Comparison of ENCODE assay signal across 16 cellular contexts in the genomic region with DNA sequence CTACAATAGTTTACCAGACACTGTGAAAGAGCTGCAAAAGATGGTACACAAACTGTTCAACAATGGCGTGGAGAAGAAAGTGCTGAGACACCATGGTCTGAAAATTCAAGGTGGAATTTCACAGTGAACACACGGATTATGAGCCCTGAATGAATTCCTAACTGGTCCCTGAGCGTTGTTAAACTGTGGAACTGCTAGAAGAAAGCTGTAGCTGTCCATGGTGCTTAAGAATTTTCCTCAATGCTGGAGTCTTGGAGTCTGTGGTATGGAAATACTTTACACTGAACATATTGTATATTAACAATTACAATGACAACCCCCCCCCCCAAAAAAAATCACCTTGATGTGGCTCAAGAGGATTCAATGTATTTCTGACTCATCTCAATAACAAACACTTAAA.
DNase-seq lines count a peak whose midpoint lies in the region; ATAC-seq, FAIRE-seq and TF ChIP-seq lines count a peak whose summit lies in the region.
"Had no signal": no experiment of that assay in that cellular context is flagged by ENCODE, and none has a peak within 500 bp of the region (broad histone marks: within the 10 kb centered on the region; RNA-seq: fewer than 3 reads in every experiment).

No MANE protein-coding gene starts in this region.

- no peak overlapping the region for H3K27ac ChIP-seq in PC-3 (ENCODE audit: low read length)
- H3K27ac ChIP-seq in H1 (ENCODE audit: low read depth, low read length), result no peak overlapping the region
- H3K27ac ChIP-seq: esophagus muscularis mucosa, Peyer's patch had no signal

- H2BK15ac ChIP-seq in H1 (ENCODE audit: low read length), result no peak overlapping the region

- H3K79me2 ChIP-seq in PC-3 (ENCODE audit: low read length), result no peaks in the 10 kb centered on the region
- H3K79me2 ChIP-seq in H1 (ENCODE audit: control insufficient read depth in 1 of 2, insufficient read depth in 2 of 2, low read length in 2 of 2), result no peaks in the 10 kb centered on the region

- TF ChIP-seq EP300 in H1 (IDR thresholded peaks at IDR 0.05; ENCODE audit: borderline replicate concordance in 1 of 2, low read depth in 2 of 2, low read length in 2 of 2), result no peak

- H2AFZ ChIP-seq in PC-3 (ENCODE audit: low read length), result no peak overlapping the region
- no peak overlapping the region for H2AFZ ChIP-seq in H1 (ENCODE audit: low read length)

- no peak overlapping the region for H2BK120ac ChIP-seq in H1 (replicated peaks; ENCODE audit: low read depth, low read length)

- intact Hi-C loops in PC-3 (cut with micrococcal nuclease), result no loop called here

- no peaks in the 10 kb centered on the region for H3K9me3 ChIP-seq in PC-3 (ENCODE audit: low read length)
- no peaks in the 10 kb centered on the region for H3K9me3 ChIP-seq in H1 (ENCODE audit: insufficient read depth in 2 of 2, low read depth in 1 of 2, low read length in 1 of 2)
- H3K9me3 ChIP-seq: esophagus muscularis mucosa, Peyer's patch had no signal

- H3K9me2 ChIP-seq in PC-3 (replicated peaks; ENCODE audit: low read length), result no peaks in the 10 kb centered on the region

- no peak overlapping the region for H3K4me2 ChIP-seq in PC-3 (ENCODE audit: low read length)
- H3K4me2 ChIP-seq in H1 (ENCODE audit: insufficient read depth in 1 of 2, low read depth in 2 of 2, low read length in 2 of 2), result no peak overlapping the region

- CTCF ChIA-PET in PC-3 (lab: Charles Lee) (no interaction called here), H1 (lab: Charles Lee; ENCODE audit: partially characterized antibody) (interaction anchor here (0.7 to 1.1 kb wide), 3 partner anchors 11 to 123 kb away, joined by 3 read pairs; no protein-coding TSS in a partner anchor)

- H3K36me3 ChIP-seq in PC-3 (ENCODE audit: low read depth, low read length) (no peaks in the 10 kb centered on the region), H1 (ENCODE audit: control insufficient read depth in 2 of 4, insufficient read depth in 4 of 4, low read length in 3 of 4) (no peaks in the 10 kb centered on the region)
- H3K36me3 ChIP-seq: esophagus muscularis mucosa, Peyer's patch had no signal

- no peak overlapping the region for H4K8ac ChIP-seq in H1 (ENCODE audit: extremely low read depth, insufficient read depth, low read length)

- H3K18ac ChIP-seq in H1 (ENCODE audit: extremely low read depth, low read length), result no peak overlapping the region

- H3K14ac ChIP-seq in H1 (ENCODE audit: insufficient read length), result no peak overlapping the region

- H3K9ac ChIP-seq in PC-3 (ENCODE audit: low read length) (no peak overlapping the region), H1 (replicated peaks in 1 of 4; ENCODE audit: extremely low read depth in 1 of 4, low read depth in 3 of 4, low read length in 3 of 4) (no peak overlapping the region)

- no peaks in the 10 kb centered on the region for H4K20me1 ChIP-seq in PC-3 (ENCODE audit: low read length)
- H4K20me1 ChIP-seq in H1 (replicated peaks in 1 of 2; ENCODE audit: control insufficient read depth in 1 of 2, insufficient read depth in 2 of 2, low read length in 2 of 2), result peaks cover 0 to 2% of the 10 kb centered on the region in 2 experiments

- H4K91ac ChIP-seq in H1 (replicated peaks; ENCODE audit: insufficient read length, low read length), result no peak overlapping the region

- ATAC-seq in PC-3, result no peak
- ATAC-seq: stimulated activated memory B cell treated with anti-CD40 and anti-IgM and Interleukin-4, amounts not matched to agents 10 μg/mL and 1 μg/mL and 100 μg/mL, for 72 hours had no signal

- peak; percentile 92 for FAIRE-seq in H1 (lab: Jason Lieb, UNC)

- H3K4ac ChIP-seq in H1 (replicated peaks; ENCODE audit: insufficient read length, low read depth, low read length), result no peak overlapping the region

- no peaks in the 10 kb centered on the region for H3F3A ChIP-seq in PC-3 (ENCODE audit: low read length, unreplicated experiment)

- H3K56ac ChIP-seq in H1 (replicated peaks; ENCODE audit: insufficient read length, low read depth, low read length), result no peak overlapping the region

- no peak overlapping the region for H2AK5ac ChIP-seq in H1 (ENCODE audit: low read depth, low read length)

- DNase-seq in GM04504 (ENCODE audit: low read depth) (peak; percentile 1), PC-3 (peak; percentile 42), H1 (ENCODE audit: low read depth in 1 of 2, low spot score in 2 of 2) (no peak), myocyte (ENCODE audit: low read depth) (peak; percentile 75), cerebellar cortex (ENCODE audit: low spot score) (no peak), NCI-H1092 treated with DMSO at 0.1 percent for 48 hours (lab: John Stamatoyannopoulos, UW) (no peak), NCI-H146 (lab: John Stamatoyannopoulos, UW) (no peak), DMS79 (lab: John Stamatoyannopoulos, UW) (no peak)
- DNase-seq: activated CD4-positive, alpha-beta T cell treated with anti-CD3 and anti-CD28 coated beads, Interleukin-2, amount 10 ng/mL, durations not matched to agents 24 days and 14 days; activated naive CD8-positive, alpha-beta T cell treated with anti-CD3 and anti-CD28 coated beads, Interleukin-2, amount 10 ng/mL, durations not matched to agents 7 days and 5 days; CD4-positive, alpha-beta memory T cell; HCEC 1CT; NCI-H1930; Peyer's patch had no signal

- no peak for TF ChIP-seq CTCF in PC-3 (conservative IDR thresholded peaks at IDR 0.05; ENCODE audit: low read depth, low read length)
- TF ChIP-seq CTCF in H1 (IDR thresholded peaks at IDR 0.05; ENCODE audit: control extremely low read depth in 1 of 3, insufficient read depth in 1 of 3, low read depth in 1 of 3, low read length in 3 of 3), result no peak

- no peak overlapping the region for H2BK20ac ChIP-seq in H1 (ENCODE audit: low read length)

- H2BK5ac ChIP-seq in H1 (ENCODE audit: low read depth, low read length), result no peak overlapping the region

- no peaks in the 10 kb centered on the region; the same call in 1 of the 2 replicates for H3K27me3 ChIP-seq in PC-3 (ENCODE audit: low read length)
- H3K27me3 ChIP-seq in H1 (replicated peaks in 1 of 4; ENCODE audit: control insufficient read depth in 3 of 4, extremely low read depth in 1 of 4, insufficient read depth in 3 of 4, low read length in 3 of 4), result no peaks in the 10 kb centered on the region
- H3K27me3 ChIP-seq: esophagus muscularis mucosa, Peyer's patch had no signal

- H3K4me1 ChIP-seq in PC-3 (ENCODE audit: insufficient read depth, low read length) (no peaks in the 10 kb centered on the region), H1 (replicated peaks in 1 of 4; ENCODE audit: control insufficient read depth in 3 of 4, insufficient read depth in 4 of 4, low read length in 3 of 4) (no peaks in the 10 kb centered on the region)
- H3K4me1 ChIP-seq: esophagus muscularis mucosa, Peyer's patch had no signal

- H2BK12ac ChIP-seq in H1 (ENCODE audit: low read depth, low read length), result no peak overlapping the region

- WGBS in H1 (ENCODE audit: extremely low coverage in 1 of 2, insufficient coverage in 1 of 2, insufficient read length in 1 of 2, insufficient replicate concordance in 2 of 2, low coverage in 1 of 2, low lambda C conversion rate in 2 of 2, missing lambda C conversion rate in 1 of 2), 2 experiments, result 66% methylated on average over 3 of the region's 3 CpGs; no CpG with 5 or more reads in 1 of the 2 experiments

- BruUV-seq in PC-3 (replicated peaks; lab: Mats Ljungman, UMichigan), result no TSS peak

- POLR2A ChIA-PET in PC-3 (lab: Charles Lee; ENCODE audit: unreplicated experiment), result no interaction called here
- POLR2A ChIA-PET in H1 (lab: Charles Lee; ENCODE audit: partially characterized antibody), result interaction anchor here (0.6 kb wide), 1 partner anchor 620 kb away, joined by 3 read pairs; no protein-coding TSS in a partner anchor

- H3K4me3 ChIP-seq in PC-3 (ENCODE audit: low read length), result no peak overlapping the region
- no peak overlapping the region for H3K4me3 ChIP-seq in H1 (ENCODE audit: extremely low read depth in 1 of 4, insufficient read depth in 2 of 4, low read depth in 3 of 4, low read length in 4 of 4)
- H3K4me3 ChIP-seq: esophagus muscularis mucosa, Peyer's patch had no signal

- no peak overlapping the region for H3K23ac ChIP-seq in H1 (ENCODE audit: insufficient read length)

- no peak for TF ChIP-seq RAD21 in H1 (IDR thresholded peaks at IDR 0.05 in 1 of 2, conservative IDR thresholded peaks at IDR 0.05 in 1 of 2; ENCODE audit: low read depth in 2 of 2, low read length in 2 of 2)

- no peak overlapping the region for H4K5ac ChIP-seq in H1 (ENCODE audit: insufficient read length, low read depth, low read length)

- no peaks in the 10 kb centered on the region for H3K79me1 ChIP-seq in H1 (ENCODE audit: low read depth, low read length)

- no peak for TF ChIP-seq POLR2A in H1 (IDR thresholded peaks at IDR 0.05; ENCODE audit: control extremely low read depth in 1 of 2, low read depth in 2 of 2, low read length in 2 of 2)

- H3K23me2 ChIP-seq in H1 (ENCODE audit: low read depth, low read length), result no peaks in the 10 kb centered on the region

TF ChIP-seq in H1, 55 proteins besides CTCF, POLR2A, EP300 and RAD21:
- TF ChIP-seq, protein P1, sequence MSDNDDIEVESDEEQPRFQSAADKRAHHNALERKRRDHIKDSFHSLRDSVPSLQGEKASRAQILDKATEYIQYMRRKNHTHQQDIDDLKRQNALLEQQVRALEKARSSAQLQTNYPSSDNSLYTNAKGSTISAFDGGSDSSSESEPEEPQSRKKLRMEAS (IDR thresholded peaks at IDR 0.05), result no peak
- TF ChIP-seq SIX5 (IDR thresholded peaks at IDR 0.05; ENCODE audit: low read depth, low read length) (no peak), TEAD4 (IDR thresholded peaks at IDR 0.05; ENCODE audit: low read depth, low read length) (peak; percentile 46; the same call in 1 of the 2 replicates), BCL11A (IDR thresholded peaks at IDR 0.05; ENCODE audit: low read depth in 2 of 2, low read length in 2 of 2) (no peak)
TF ChIP-seq in H1: peak in this region for 1.

Comparison
In these comparisons a context has a peak if more than half of its experiments do, and no peak if none do; other contexts are left out.
1. DNase-seq: peak in GM04504 (single experiment), PC-3 (single experiment) and myocyte (single experiment); none in H1 (0 of 2), cerebellar cortex (single experiment), NCI-H1092 treated with DMSO at 0.1 percent for 48 hours (single experiment), NCI-H146 (single experiment) and DMS79 (single experiment).